In genomic region chr9:133149130-133150015, GRCh38 we compare ENCODE assay signal across 8 cellular contexts. TPM values are rescaled to one million over a fixed set of nuclear protein-coding genes. Genes with fewer than 3 reads are reported as not detected.
A peak's percentile ranks its signal among the peaks of the same experiment; 100 is the strongest.
DNase-seq lines count a peak whose midpoint lies in the region; ATAC-seq, FAIRE-seq and TF ChIP-seq lines count a peak whose summit lies in the region.

No MANE protein-coding gene starts in this region.

- peaks cover 40% of the 10 kb centered on the region for H3K4me1 ChIP-seq in stomach smooth muscle (ENCODE audit: control insufficient read depth, insufficient read depth, low read length)

- no peaks in the 10 kb centered on the region for H3K27me3 Mint-ChIP-seq in activated T-helper 2 cell treated with anti-CD3 and anti-CD28 coated beads, Interferon-gamma antibody, Interleukin-2, Interleukin-4, amounts not matched to agents 10 μg/mL and 5 μg/mL and 100 μg/mL, durations not matched to agents 14 hours and 24 hours and 36 hours (ENCODE audit: low read depth)
- H3K27me3 Mint-ChIP-seq in nephron progenitor cell (ENCODE audit: low read depth, poor library complexity): peaks cover 2% of the 10 kb centered on the region

- DNase-seq in EL: peak; percentile 90
- DNase-seq in RCC 7860 (ENCODE audit: low spot score): peak; percentile 82
- DNase-seq in activated T-helper 2 cell treated with anti-CD3 and anti-CD28 coated beads, Interferon-gamma antibody, Interleukin-2, Interleukin-4, amounts not matched to agents 10 μg/mL and 5 μg/mL and 100 μg/mL, durations not matched to agents 14 hours and 24 hours and 36 hours (ENCODE audit: low spot score): peak; percentile 80
- peak; percentile 82 for DNase-seq in fibroblast of the aortic adventitia (ENCODE audit: low read depth)
- DNase-seq in nephron progenitor cell: peak; percentile 84

- H3K27ac Mint-ChIP-seq in activated T-helper 2 cell treated with anti-CD3 and anti-CD28 coated beads, Interferon-gamma antibody, Interleukin-2, Interleukin-4, amounts not matched to agents 10 μg/mL and 5 μg/mL and 100 μg/mL, durations not matched to agents 14 hours and 24 hours and 36 hours: peak overlapping the region; percentile 74
- no peak overlapping the region for H3K27ac Mint-ChIP-seq in nephron progenitor cell

- peak overlapping the region; percentile 83 to 84 for H3K9ac ChIP-seq in stomach smooth muscle (ENCODE audit: low read length in 2 of 2)

- intact Hi-C loops in activated T-helper 2 cell treated with anti-CD3 and anti-CD28 coated beads, Interferon-gamma antibody, Interleukin-2, Interleukin-4, amounts not matched to agents 10 μg/mL and 5 μg/mL and 100 μg/mL, durations not matched to agents 14 hours and 24 hours and 36 hours (cut with micrococcal nuclease): loop anchor here (1.0 to 10.0 kb wide), 5 partner anchors 28 to 225 kb away; partner anchors contain the start of genes RALGDS, STKLD1 and SURF4

- H3K4me3 ChIP-seq in fibroblast of the aortic adventitia (ENCODE audit: low read depth, low read length): peak overlapping the region; percentile 79
- peak overlapping the region; percentile 57 to 90 for H3K4me3 ChIP-seq in stomach smooth muscle (ENCODE audit: low read length in 2 of 2)

- peaks cover 12% of the 10 kb centered on the region for H3K36me3 Mint-ChIP-seq in activated T-helper 2 cell treated with anti-CD3 and anti-CD28 coated beads, Interferon-gamma antibody, Interleukin-2, Interleukin-4, amounts not matched to agents 10 μg/mL and 5 μg/mL and 100 μg/mL, durations not matched to agents 14 hours and 24 hours and 36 hours (ENCODE audit: low read depth)
- no peaks in the 10 kb centered on the region for H3K36me3 Mint-ChIP-seq in nephron progenitor cell (ENCODE audit: low read depth)

- no peak for TF ChIP-seq RAD21 in Ishikawa (IDR thresholded peaks at IDR 0.05; ENCODE audit: low read depth)

- TF ChIP-seq CTCF in fibroblast of the aortic adventitia (IDR thresholded peaks at IDR 0.05; ENCODE audit: insufficient read depth, low read length) (peak; percentile 24), nephron progenitor cell (IDR thresholded peaks at IDR 0.05) (no peak)

- peaks cover 0 to 3% of the 10 kb centered on the region in 2 donors for H3K36me3 ChIP-seq in stomach smooth muscle (ENCODE audit: control insufficient read depth in 2 of 2, insufficient read depth in 2 of 2, low read length in 2 of 2)

- no peaks in the 10 kb centered on the region for H3K9me3 Mint-ChIP-seq in activated T-helper 2 cell treated with anti-CD3 and anti-CD28 coated beads, Interferon-gamma antibody, Interleukin-2, Interleukin-4, amounts not matched to agents 10 μg/mL and 5 μg/mL and 100 μg/mL, durations not matched to agents 14 hours and 24 hours and 36 hours
- no peaks in the 10 kb centered on the region for H3K9me3 Mint-ChIP-seq in nephron progenitor cell

- H3K27ac ChIP-seq in stomach smooth muscle (ENCODE audit: low read length): peak overlapping the region; percentile 81

- FAIRE-seq in RCC 7860 (lab: Jason Lieb, UNC): no peak

- H3K9me3 ChIP-seq in stomach smooth muscle (ENCODE audit: control insufficient read depth in 2 of 2, low read length in 2 of 2): no peaks in the 10 kb centered on the region

- no peaks in the 10 kb centered on the region for H3K27me3 ChIP-seq in stomach smooth muscle (ENCODE audit: control insufficient read depth in 1 of 2, insufficient read depth in 2 of 2, low read length in 2 of 2)

- no peak for TF ChIP-seq EP300 in Ishikawa (IDR thresholded peaks at IDR 0.05; ENCODE audit: borderline replicate concordance)

- H3K4me3 Mint-ChIP-seq in activated T-helper 2 cell treated with anti-CD3 and anti-CD28 coated beads, Interferon-gamma antibody, Interleukin-2, Interleukin-4, amounts not matched to agents 10 μg/mL and 5 μg/mL and 100 μg/mL, durations not matched to agents 14 hours and 24 hours and 36 hours (ENCODE audit: low read depth): peak overlapping the region; percentile 72
- H3K4me3 Mint-ChIP-seq in nephron progenitor cell: peak overlapping the region; percentile 69

- peak; percentile 51 for ATAC-seq in GM21717 (IDR thresholded peaks at IDR 0.05; ENCODE audit: unreplicated experiment)

- peaks cover 22% of the 10 kb centered on the region for H3K4me1 Mint-ChIP-seq in activated T-helper 2 cell treated with anti-CD3 and anti-CD28 coated beads, Interferon-gamma antibody, Interleukin-2, Interleukin-4, amounts not matched to agents 10 μg/mL and 5 μg/mL and 100 μg/mL, durations not matched to agents 14 hours and 24 hours and 36 hours (ENCODE audit: low read depth)
- H3K4me1 Mint-ChIP-seq in nephron progenitor cell: peaks cover 59% of the 10 kb centered on the region

TF ChIP-seq in Ishikawa, 13 proteins besides CTCF, POLR2A, EP300 and RAD21:
- TF ChIP-seq CEBPB (IDR thresholded peaks at IDR 0.05): no peak
- no peak for TF ChIP-seq FOXM1 (IDR thresholded peaks at IDR 0.05; ENCODE audit: borderline replicate concordance, low read depth)
- no peak for TF ChIP-seq ZBTB7A (IDR thresholded peaks at IDR 0.05; ENCODE audit: low read depth)
- TF ChIP-seq TCF12 (IDR thresholded peaks at IDR 0.05; ENCODE audit: low read depth): 0 out of 2 replicates have a peak, but pooled peaks have one; percentile 17
- peak; percentile 47; the same call in 1 of the 2 replicates for TF ChIP-seq TAF1 (IDR thresholded peaks at IDR 0.05; ENCODE audit: low read depth)
- peak; percentile 87 for TF ChIP-seq USF1 (IDR thresholded peaks at IDR 0.05)
- TF ChIP-seq YY1 (IDR thresholded peaks at IDR 0.05; ENCODE audit: low read depth): 0 out of 2 replicates have a peak, but pooled peaks have one; percentile 52
- TF ChIP-seq MAX (IDR thresholded peaks at IDR 0.05): peak; percentile 99

RNA-seq across cellular contexts. Expression of gene GBGT1, which starts 14.3 kb away (rescaled TPM):
- total RNA-seq in activated T-helper 2 cell treated with anti-CD3 and anti-CD28 coated beads, Interferon-gamma antibody, Interleukin-2, Interleukin-4, amounts not matched to agents 10 μg/mL and 5 μg/mL and 100 μg/mL, durations not matched to agents 14 hours and 24 hours and 36 hours: 6.8 and 7.4 TPM in 2 replicates
- 0.98 and 1.6 TPM in 2 replicates for total RNA-seq in fibroblast of the aortic adventitia (ENCODE audit: low replicate concordance)

RNA-seq across cellular contexts. Expression of gene RALGDS, which starts 28.3 kb away (rescaled TPM):
- 78.8 and 85.8 TPM in 2 replicates for total RNA-seq in activated T-helper 2 cell treated with anti-CD3 and anti-CD28 coated beads, Interferon-gamma antibody, Interleukin-2, Interleukin-4, amounts not matched to agents 10 μg/mL and 5 μg/mL and 100 μg/mL, durations not matched to agents 14 hours and 24 hours and 36 hours
- 4.3 and 15.6 TPM in 2 replicates for total RNA-seq in fibroblast of the aortic adventitia (ENCODE audit: low replicate concordance)

RNA-seq across cellular contexts. Expression of gene OBP2B, which starts 59.7 kb away (rescaled TPM):
- not detected in 2 replicates for total RNA-seq in activated T-helper 2 cell treated with anti-CD3 and anti-CD28 coated beads, Interferon-gamma antibody, Interleukin-2, Interleukin-4, amounts not matched to agents 10 μg/mL and 5 μg/mL and 100 μg/mL, durations not matched to agents 14 hours and 24 hours and 36 hours
- total RNA-seq in fibroblast of the aortic adventitia (ENCODE audit: low replicate concordance): not detected in 2 replicates

Comparison
In these comparisons a context has a peak if more than half of its experiments do, and no peak if none do; other contexts are left out.
1. Peak in every context shown above with its lines: DNase-seq, ATAC-seq, H3K4me3 ChIP-seq and H3K27ac ChIP-seq.